Comparison of ENCODE assay signal across 18 cellular contexts in genomic region chr11:116104480-116105174, GRCh38.
DNase-seq lines count a peak whose midpoint lies in the region; ATAC-seq and TF ChIP-seq lines count a peak whose summit lies in the region.
"Had no signal": no experiment of that assay in that cellular context is flagged by ENCODE, and none has a peak within 500 bp of the region (broad histone marks: within the 10 kb centered on the region; RNA-seq: fewer than 3 reads in every experiment).

No MANE protein-coding gene starts in this region.

- no peak overlapping the region for H3K4me3 ChIP-seq in HEK293 (ENCODE audit: low read depth, low read length)
- H3K4me3 ChIP-seq in IMR-90 (ENCODE audit: insufficient read depth, low read depth, low read length) = no peak overlapping the region
- H3K4me3 ChIP-seq in coronary artery = no peak overlapping the region
- H3K4me3 ChIP-seq in right cardiac atrium (ENCODE audit: low read length) = no peak overlapping the region
- no peak overlapping the region for H3K4me3 ChIP-seq in right atrium auricular region

- H2BK20ac ChIP-seq in IMR-90 (ENCODE audit: low read depth, low read length) = no peak overlapping the region

- H4K91ac ChIP-seq in IMR-90 (ENCODE audit: insufficient read depth, low read depth, low read length) = no peak overlapping the region

- H3K79me1 ChIP-seq in IMR-90 (ENCODE audit: low read depth in 1 of 2, low read length in 2 of 2) = no peaks in the 10 kb centered on the region

- no peak overlapping the region for H4K5ac ChIP-seq in IMR-90 (ENCODE audit: low read depth, low read length)

- no peak for TF ChIP-seq RAD21 in IMR-90 (IDR thresholded peaks at IDR 0.05; ENCODE audit: low read length)

- 80% methylated on average over 1 of the region's 4 CpGs; no CpG with 5 or more reads in 1 of the 2 experiments for WGBS in IMR-90 (ENCODE audit: extremely low coverage in 2 of 2, insufficient read length in 1 of 2), 2 experiments
- WGBS in right cardiac atrium = 75% methylated on average over 4 of the region's 4 CpGs

- in situ Hi-C loops in IMR-90 (cut with MboI; ENCODE audit: low sequenced_read_pairs) = no loop called here

- H3K27me3 ChIP-seq in IMR-90 (ENCODE audit: control insufficient read depth, insufficient read depth, low read length) (no peaks in the 10 kb centered on the region), right cardiac atrium (ENCODE audit: control insufficient read depth, insufficient read depth) (no peaks in the 10 kb centered on the region), right atrium auricular region (no peaks in the 10 kb centered on the region)
- H3K27me3 ChIP-seq: BE2C had no signal

- BruUV-seq in IMR-90 (replicated peaks; lab: Mats Ljungman, UMichigan) = no TSS peak

- no peak overlapping the region for H2AFZ ChIP-seq in IMR-90 (replicated peaks; ENCODE audit: low read length, poor library complexity)

- CTCF ChIA-PET in HEK293 (lab: Yijun Ruan, JAX) = interaction anchor here (0.5 kb wide), 1 partner anchor 112 kb away, joined by 3 read pairs; no protein-coding TSS in a partner anchor
- CTCF ChIA-PET in IMR-90 (lab: Yijun Ruan, JAX) = no interaction called here

- no peak overlapping the region for H2BK120ac ChIP-seq in IMR-90 (ENCODE audit: low read depth, low read length)

- no peak overlapping the region for H3K27ac ChIP-seq in HEK293 (ENCODE audit: extremely low read depth, low read depth, low read length)
- H3K27ac ChIP-seq in IMR-90 (ENCODE audit: insufficient read depth, low read length) = no peak overlapping the region
- no peak overlapping the region for H3K27ac ChIP-seq in coronary artery
- H3K27ac ChIP-seq in right cardiac atrium (ENCODE audit: low read length) = no peak overlapping the region
- H3K27ac ChIP-seq in right atrium auricular region = no peak overlapping the region

- ATAC-seq in IMR-90 (ENCODE audit: low read depth) (no peak), left lobe of liver (no peak), right cardiac atrium (no peak)
- ATAC-seq: HCT116 had no signal

- H3K4me1 ChIP-seq in HEK293 (ENCODE audit: control insufficient read depth, insufficient read depth, low read length) (no peaks in the 10 kb centered on the region), IMR-90 (ENCODE audit: control insufficient read depth, insufficient read depth, low read length) (no peaks in the 10 kb centered on the region), right cardiac atrium (ENCODE audit: control insufficient read depth, insufficient read depth, low read length) (no peaks in the 10 kb centered on the region), right atrium auricular region (no peaks in the 10 kb centered on the region)

- no peak overlapping the region for H3K9ac ChIP-seq in IMR-90 (ENCODE audit: low read depth, low read length)

- no peak overlapping the region for H4K8ac ChIP-seq in IMR-90 (ENCODE audit: low read depth in 2 of 2, low read length in 2 of 2)

- H2AK9ac ChIP-seq in IMR-90 (replicated peaks; ENCODE audit: low read depth, low read length, poor library complexity) = no peak overlapping the region

- DNase-seq in IMR-90 (no peak), coronary artery (ENCODE audit: low spot score) (peak; percentile 38), left lobe of liver (ENCODE audit: low spot score) (peak; percentile 3), right cardiac atrium (no peak), right atrium auricular region (ENCODE audit: low spot score) (no peak)
- DNase-seq: ACHN; BE2C; C1 segment of cervical spinal cord; CD4-positive, CD25-positive, alpha-beta regulatory T cell; CD8-positive, alpha-beta memory T cell; COR-L47; DMS 273 treated with DMSO at 0.1 percent for 48 hours; DMS79; GDM1; GOT3; H7 had no signal

- TF ChIP-seq CTCF in HEK293 (tag by site-specific recombination; IDR thresholded peaks at IDR 0.05) (no peak), IMR-90 (conservative IDR thresholded peaks at IDR 0.05; ENCODE audit: low read depth, low read length) (no peak), coronary artery (IDR thresholded peaks at IDR 0.05) (no peak), right atrium auricular region (IDR thresholded peaks at IDR 0.05) (no peak)

- H2AK5ac ChIP-seq in IMR-90 (ENCODE audit: low read depth, low read length) = no peak overlapping the region

- H3K14ac ChIP-seq in IMR-90 (replicated peaks; ENCODE audit: low read depth, low read length) = no peak overlapping the region

- no peak overlapping the region for H3K4me2 ChIP-seq in IMR-90 (ENCODE audit: low read depth, low read length)

- intact Hi-C loops in IMR-90 (cut with micrococcal nuclease) (no loop called here), right cardiac atrium (cut with DNase I) (no loop called here)

- POLR2A ChIA-PET in HEK293 (lab: Yijun Ruan, JAX) = no interaction called here
- POLR2A ChIA-PET in IMR-90 (lab: Charles Lee; ENCODE audit: unreplicated experiment) = no interaction called here

- H2BK5ac ChIP-seq in IMR-90 (ENCODE audit: low read depth, low read length, poor library complexity, severe bottlenecking) = no peak overlapping the region

- H3K4ac ChIP-seq in IMR-90 (ENCODE audit: low read depth, low read length) = no peak overlapping the region

- dilution Hi-C loops in IMR-90 (cut with HindIII; ENCODE audit: low sequenced_read_pairs, unreplicated experiment) = no loop called here

- H3K9me3 ChIP-seq in HEK293 (ENCODE audit: control insufficient read depth, insufficient read depth, low read depth, low read length) (no peaks in the 10 kb centered on the region), IMR-90 (ENCODE audit: control insufficient read depth, insufficient read depth, low read length) (no peaks in the 10 kb centered on the region), right cardiac atrium (ENCODE audit: control insufficient read depth, low read length) (no peaks in the 10 kb centered on the region), right atrium auricular region (no peaks in the 10 kb centered on the region)
- H3K9me3 ChIP-seq: BE2C had no signal

- H3K56ac ChIP-seq in IMR-90 (ENCODE audit: extremely low read depth, insufficient read depth, low read length) = no peak overlapping the region

- H4K20me1 ChIP-seq in IMR-90 (ENCODE audit: insufficient read depth, low read length) = no peaks in the 10 kb centered on the region

- H3K9me1 ChIP-seq in IMR-90 (ENCODE audit: insufficient read depth, low read length) = no peaks in the 10 kb centered on the region

- H3K36me3 ChIP-seq in HEK293 (ENCODE audit: control insufficient read depth in 2 of 2, insufficient read depth in 1 of 2, low read length in 2 of 2) = no peaks in the 10 kb centered on the region
- no peaks in the 10 kb centered on the region for H3K36me3 ChIP-seq in IMR-90 (ENCODE audit: control insufficient read depth, insufficient read depth, low read length)
- H3K36me3 ChIP-seq in right atrium auricular region = no peaks in the 10 kb centered on the region
- H3K36me3 ChIP-seq: BE2C had no signal

- no peak overlapping the region for H2BK15ac ChIP-seq in IMR-90 (ENCODE audit: low read depth, low read length)

- TF ChIP-seq POLR2A in IMR-90 (IDR thresholded peaks at IDR 0.05; ENCODE audit: low read depth, low read length) = no peak

- H3K18ac ChIP-seq in IMR-90 (ENCODE audit: low read depth, low read length) = no peak overlapping the region

- H3K23ac ChIP-seq in IMR-90 (ENCODE audit: low read depth, low read length) = no peak overlapping the region

TF ChIP-seq in HEK293, 187 proteins besides CTCF, POLR2A, EP300 and RAD21 (continues in another document):
- TF ChIP-seq ZNF548 (tag by site-specific recombination; IDR thresholded peaks at IDR 0.05) (no peak), ZBTB7A (tag by site-specific recombination; IDR thresholded peaks at IDR 0.05; ENCODE audit: low read depth) (no peak), ZNF792 (tag by site-specific recombination; IDR thresholded peaks at IDR 0.05) (no peak), HOXA7 (CRISPR knock-in tag; IDR thresholded peaks at IDR 0.05; ENCODE audit: borderline replicate concordance) (no peak), GLIS1 (tag by site-specific recombination; IDR thresholded peaks at IDR 0.05) (0 out of 2 replicates have a peak, but pooled peaks have one; percentile 10), GLIS2 (tag by site-specific recombination; IDR thresholded peaks at IDR 0.05) (no peak), ZNF707 (tag by site-specific recombination; IDR thresholded peaks at IDR 0.05) (no peak), ZNF302 (tag by site-specific recombination; IDR thresholded peaks at IDR 0.05; ENCODE audit: low read depth) (no peak), ZNF248 (tag by site-specific recombination; IDR thresholded peaks at IDR 0.05) (no peak), ZFP69B (tag by site-specific recombination; IDR thresholded peaks at IDR 0.05) (no peak)

TF ChIP-seq in IMR-90, 13 proteins besides CTCF, POLR2A, EP300 and RAD21:
- TF ChIP-seq MAFK (IDR thresholded peaks at IDR 0.05; ENCODE audit: low read depth, low read length) = no peak
- no peak for TF ChIP-seq MAZ (IDR thresholded peaks at IDR 0.05; ENCODE audit: borderline replicate concordance, low read depth, low read length)
- TF ChIP-seq RFX5 (IDR thresholded peaks at IDR 0.05; ENCODE audit: low read depth, low read length) = no peak
- TF ChIP-seq FOS (IDR thresholded peaks at IDR 0.05; ENCODE audit: low read depth, low read length) = no peak
- TF ChIP-seq CEBPB (IDR thresholded peaks at IDR 0.05; ENCODE audit: low read depth, low read length) = 0 out of 2 replicates have a peak, but pooled peaks have one; percentile 14
- no peak for TF ChIP-seq NFE2L2 (IDR thresholded peaks at IDR 0.05; ENCODE audit: low read depth, low read length)

Comparison
In these comparisons a context has a peak if more than half of its experiments do, and no peak if none do; other contexts are left out.
1. DNase-seq: peak in coronary artery (single experiment) and left lobe of liver (single experiment); none in IMR-90 (single experiment), right cardiac atrium (0 of 3) and right atrium auricular region (single experiment).